8 cellular contexts compared by ENCODE assay signal in genomic region chr20:36836591-36837329, GRCh38. TPM values are rescaled to one million over a fixed set of nuclear protein-coding genes. Genes with fewer than 3 reads are reported as not detected.
A peak's percentile ranks its signal among the peaks of the same experiment; 100 is the strongest.
DNase-seq lines count a peak whose midpoint lies in the region; ATAC-seq and TF ChIP-seq lines count a peak whose summit lies in the region.

No MANE protein-coding gene starts in this region.

- H3K4me3 ChIP-seq in IMR-90 (ENCODE audit: insufficient read depth, low read depth, low read length) (no peak overlapping the region), astrocyte of the spinal cord (ENCODE audit: low read depth, low read length) (no peak overlapping the region)

- H3K9me3 ChIP-seq in IMR-90 (ENCODE audit: control insufficient read depth, insufficient read depth, low read length), result no peaks in the 10 kb centered on the region

- CTCF ChIA-PET in IMR-90 (lab: Yijun Ruan, JAX), result no interaction called here

- H2BK120ac ChIP-seq in IMR-90 (ENCODE audit: low read depth, low read length), result peak overlapping the region; percentile 52

- no peaks in the 10 kb centered on the region for H3K27me3 ChIP-seq in IMR-90 (ENCODE audit: control insufficient read depth, insufficient read depth, low read length)

- H4K5ac ChIP-seq in IMR-90 (ENCODE audit: low read depth, low read length), result no peak overlapping the region

- WGBS in IMR-90 (ENCODE audit: extremely low coverage in 2 of 2, insufficient read length in 1 of 2), 2 experiments, result 90% methylated on average over 3 of the region's 10 CpGs; no CpG with 5 or more reads in 1 of the 2 experiments

- H3K14ac ChIP-seq in IMR-90 (replicated peaks; ENCODE audit: low read depth, low read length), result no peak overlapping the region

- H3K4ac ChIP-seq in IMR-90 (ENCODE audit: low read depth, low read length), result peak overlapping the region; percentile 1; the same call in 1 of the 2 replicates

- H3K9ac ChIP-seq in IMR-90 (ENCODE audit: low read depth, low read length), result no peak overlapping the region

- H3K23ac ChIP-seq in IMR-90 (ENCODE audit: low read depth, low read length), result no peak overlapping the region

- H4K91ac ChIP-seq in IMR-90 (ENCODE audit: insufficient read depth, low read depth, low read length), result peak overlapping the region; percentile 8; the same call in 1 of the 2 replicates

- POLR2A ChIA-PET in IMR-90 (lab: Charles Lee; ENCODE audit: unreplicated experiment), result no interaction called here

- peak overlapping the region; percentile 56 for H2AFZ ChIP-seq in IMR-90 (replicated peaks; ENCODE audit: low read length, poor library complexity)

- H3K9me1 ChIP-seq in IMR-90 (ENCODE audit: insufficient read depth, low read length), result peaks cover 21% of the 10 kb centered on the region

- no peak overlapping the region for H3K56ac ChIP-seq in IMR-90 (ENCODE audit: extremely low read depth, insufficient read depth, low read length)

- H2BK15ac ChIP-seq in IMR-90 (ENCODE audit: low read depth, low read length), result 0 out of 3 replicates have a peak overlapping the region, but pooled peaks have one; percentile 1

- H3K27ac ChIP-seq in IMR-90 (ENCODE audit: insufficient read depth, low read length), result peak overlapping the region; percentile 47; the same call in 1 of the 2 replicates

- intact Hi-C loops in IMR-90 (cut with micrococcal nuclease), result no loop called here

- H4K20me1 ChIP-seq in IMR-90 (ENCODE audit: insufficient read depth, low read length), result peaks cover 22% of the 10 kb centered on the region; the same call in 1 of the 2 replicates

- peak overlapping the region; percentile 4 for H2BK5ac ChIP-seq in IMR-90 (ENCODE audit: low read depth, low read length, poor library complexity, severe bottlenecking)

- no peak overlapping the region for H2BK20ac ChIP-seq in IMR-90 (ENCODE audit: low read depth, low read length)

- DNase-seq in ELF-1 (ENCODE audit: low read depth, low spot score), result peak; percentile 88
- peak; percentile 57 for DNase-seq in IMR-90
- DNase-seq in SHP77 (lab: John Stamatoyannopoulos, UW), result peak; percentile 37 to 55
- DNase-seq in astrocyte of the spinal cord (ENCODE audit: low read depth, low spot score), result peak; percentile 47
- DNase-seq in iris pigment epithelial cell (ENCODE audit: low read depth), result peak; percentile 64
- DNase-seq in stimulated activated CD8-positive, alpha-beta memory T cell treated with anti-CD3 and anti-CD28 coated beads, Interleukin-7, amount 100 ng/mL, for 48 hours (ENCODE audit: extremely low read depth in 1 of 2, low read depth in 1 of 2), result peak; percentile 23 to 68
- no peak for DNase-seq in NCI-H774 (lab: John Stamatoyannopoulos, UW)

- dilution Hi-C loops in IMR-90 (cut with HindIII; ENCODE audit: low sequenced_read_pairs, unreplicated experiment), result no loop called here

- no peak overlapping the region for H3K4me2 ChIP-seq in IMR-90 (ENCODE audit: low read depth, low read length)

- in situ Hi-C loops in IMR-90 (cut with MboI; ENCODE audit: low sequenced_read_pairs) (no loop called here), astrocyte of the spinal cord (cut with HindIII; ENCODE audit: low sequenced_read_pairs) (no loop called here)

- H2AK5ac ChIP-seq in IMR-90 (ENCODE audit: low read depth, low read length), result peak overlapping the region; percentile 51

- BruUV-seq in IMR-90 (replicated peaks; lab: Mats Ljungman, UMichigan), result no TSS peak

- peak; percentile 47 for TF ChIP-seq RAD21 in IMR-90 (IDR thresholded peaks at IDR 0.05; ENCODE audit: low read length)

- H3K79me1 ChIP-seq in IMR-90 (ENCODE audit: low read depth in 1 of 2, low read length in 2 of 2), result peaks cover 32 to 78% of the 10 kb centered on the region in 2 experiments

- TF ChIP-seq POLR2A in IMR-90 (IDR thresholded peaks at IDR 0.05; ENCODE audit: low read depth, low read length), result no peak

- H2AK9ac ChIP-seq in IMR-90 (replicated peaks; ENCODE audit: low read depth, low read length, poor library complexity), result peak overlapping the region; percentile 84

- H3K18ac ChIP-seq in IMR-90 (ENCODE audit: low read depth, low read length), result no peak overlapping the region

- H3K4me1 ChIP-seq in IMR-90 (ENCODE audit: control insufficient read depth, insufficient read depth, low read length), result peaks cover 31% of the 10 kb centered on the region

- peaks cover 12% of the 10 kb centered on the region for H3K36me3 ChIP-seq in IMR-90 (ENCODE audit: control insufficient read depth, insufficient read depth, low read length)

- no peak for ATAC-seq in IMR-90 (ENCODE audit: low read depth)
- no peak for ATAC-seq in HG02885 (IDR thresholded peaks at IDR 0.05; ENCODE audit: poor library complexity, unreplicated experiment)

- peak; percentile 51 for TF ChIP-seq CTCF in IMR-90 (conservative IDR thresholded peaks at IDR 0.05; ENCODE audit: low read depth, low read length)
- peak; percentile 48 for TF ChIP-seq CTCF in astrocyte of the spinal cord (IDR thresholded peaks at IDR 0.05; ENCODE audit: low read depth, low read length)

- peak overlapping the region in 1 of 2 experiments; percentile 14; a peak in 1 of 4 replicates for H4K8ac ChIP-seq in IMR-90 (ENCODE audit: low read depth in 2 of 2, low read length in 2 of 2)

TF ChIP-seq in IMR-90, 13 proteins besides CTCF, POLR2A, EP300 and RAD21:
- TF ChIP-seq NFE2L2 (IDR thresholded peaks at IDR 0.05; ENCODE audit: low read depth, low read length) (no peak), MAFK (IDR thresholded peaks at IDR 0.05; ENCODE audit: low read depth, low read length) (no peak), SMC3 (IDR thresholded peaks at IDR 0.05; ENCODE audit: low read depth, low read length) (peak; percentile 37; the same call in 1 of the 2 replicates), BHLHE40 (IDR thresholded peaks at IDR 0.05; ENCODE audit: low read depth, low read length) (no peak), FOS (IDR thresholded peaks at IDR 0.05; ENCODE audit: low read depth, low read length) (no peak), USF2 (IDR thresholded peaks at IDR 0.05; ENCODE audit: low read depth, low read length) (no peak), CEBPB (IDR thresholded peaks at IDR 0.05; ENCODE audit: low read depth, low read length) (no peak), MAZ (IDR thresholded peaks at IDR 0.05; ENCODE audit: borderline replicate concordance, low read depth, low read length) (no peak)
TF ChIP-seq in IMR-90: peak in this region for 1.

RNA-seq across cellular contexts. Expression of gene TLDC2, which starts 39.2 kb away (rescaled TPM):
- total RNA-seq in IMR-90 (2012; rRNA removed), result under 0.01 and 0.18 TPM in 2 replicates
- polyA plus RNA-seq in IMR-90 (2012; rRNA removed), result 0.07 and 0.19 TPM in 2 replicates
- 0.05 and 0.08 TPM in 2 replicates for polyA plus RNA-seq in IMR-90 (2012; cell fraction: cytosol; rRNA removed)
- polyA plus RNA-seq in IMR-90 (2012; cell fraction: nucleus; rRNA removed; ENCODE audit: low replicate concordance), result 0.07 and 0.10 TPM in 2 replicates
